Comparison of ENCODE assay signal across 1 cellular context in genomic region chr14:102262894-102263462, GRCh38.
TF ChIP-seq lines count a peak whose summit lies in the region.

No MANE protein-coding gene starts in this region.

TF ChIP-seq in SK-N-SH treated with all-trans-retinoic acid at 6 μM for 48 hours, 23 proteins besides CTCF, POLR2A, EP300 and RAD21 (continued from another document):
- TF ChIP-seq TSHZ2 (CRISPR knock-in tag; IDR thresholded peaks at IDR 0.05): peak; percentile 49; the same call in 1 of the 2 replicates
- no peak for TF ChIP-seq PATZ1 (CRISPR knock-in tag; IDR thresholded peaks at IDR 0.05; ENCODE audit: borderline replicate concordance)
- no peak for TF ChIP-seq ZFP30 (CRISPR knock-in tag; IDR thresholded peaks at IDR 0.05)
- TF ChIP-seq CSRNP3 (CRISPR knock-in tag; IDR thresholded peaks at IDR 0.05): no peak
TF ChIP-seq in SK-N-SH treated with all-trans-retinoic acid at 6 μM for 48 hours: peak in this region for 5.
